8 cellular contexts compared by ENCODE assay signal in genomic region chr2:178514664-178515063, GRCh38. TPM values are rescaled to one million over a fixed set of nuclear protein-coding genes. Genes with fewer than 3 reads are reported as not detected.
A peak's percentile ranks its signal among the peaks of the same experiment; 100 is the strongest.
DNase-seq lines count a peak whose midpoint lies in the region; ATAC-seq and TF ChIP-seq lines count a peak whose summit lies in the region.
"Had no signal": no experiment of that assay in that cellular context is flagged by ENCODE, and none has a peak within 500 bp of the region (broad histone marks: within the 10 kb centered on the region; RNA-seq: fewer than 3 reads in every experiment).

No MANE protein-coding gene starts in this region.

- H3K27me3 ChIP-seq in smooth muscle cell (ENCODE audit: low read depth): no peaks in the 10 kb centered on the region

- no peak overlapping the region for H3K4me2 ChIP-seq in smooth muscle cell

- no peaks in the 10 kb centered on the region for H4K20me1 ChIP-seq in smooth muscle cell (ENCODE audit: low read depth)

- H3K4me1 Mint-ChIP-seq in activated T-helper 1 cell treated with anti-CD3 and anti-CD28 coated beads, Interleukin-12 subunit alpha, Interleukin-12 subunit beta, Interleukin-2, Interleukin-4 antibody, amounts not matched to agents 30 ng/mL and 10 ng/mL and 1 ng/mL, durations not matched to agents 14 hours and 24 hours and 36 hours (ENCODE audit: low read depth): peaks cover 27% of the 10 kb centered on the region

- no peak overlapping the region for H3K9ac ChIP-seq in smooth muscle cell (ENCODE audit: low read depth)

- no peaks in the 10 kb centered on the region for H3K9me3 ChIP-seq in smooth muscle cell (replicated peaks; ENCODE audit: low read depth)

- intact Hi-C loops in activated T-helper 1 cell treated with anti-CD3 and anti-CD28 coated beads, Interleukin-12 subunit alpha, Interleukin-12 subunit beta, Interleukin-2, Interleukin-4 antibody, amounts not matched to agents 30 ng/mL and 10 ng/mL and 1 ng/mL, durations not matched to agents 14 hours and 24 hours and 36 hours (cut with micrococcal nuclease): loop anchor here (1.0 to 10.0 kb wide), 5 partner anchors 9 to 750 kb away; partner anchors contain the start of genes PJVK, PLEKHA3, PRKRA and SESTD1

- no peaks in the 10 kb centered on the region for H3K9me3 Mint-ChIP-seq in activated T-helper 1 cell treated with anti-CD3 and anti-CD28 coated beads, Interleukin-12 subunit alpha, Interleukin-12 subunit beta, Interleukin-2, Interleukin-4 antibody, amounts not matched to agents 30 ng/mL and 10 ng/mL and 1 ng/mL, durations not matched to agents 14 hours and 24 hours and 36 hours

- no peak overlapping the region for H3K4me3 ChIP-seq in smooth muscle cell

- H3K4me1 ChIP-seq in smooth muscle cell (ENCODE audit: low read depth): peaks cover 5% of the 10 kb centered on the region

- H3K36me3 Mint-ChIP-seq in activated T-helper 1 cell treated with anti-CD3 and anti-CD28 coated beads, Interleukin-12 subunit alpha, Interleukin-12 subunit beta, Interleukin-2, Interleukin-4 antibody, amounts not matched to agents 30 ng/mL and 10 ng/mL and 1 ng/mL, durations not matched to agents 14 hours and 24 hours and 36 hours (ENCODE audit: low read depth): peaks cover 32% of the 10 kb centered on the region

- no peaks in the 10 kb centered on the region for H3F3A ChIP-seq in smooth muscle cell (ENCODE audit: low read depth)

- WGBS in smooth muscle cell (ENCODE audit: low lambda C conversion rate): 83% methylated on average over 2 of the region's 2 CpGs

- H3K27ac Mint-ChIP-seq in activated T-helper 1 cell treated with anti-CD3 and anti-CD28 coated beads, Interleukin-12 subunit alpha, Interleukin-12 subunit beta, Interleukin-2, Interleukin-4 antibody, amounts not matched to agents 30 ng/mL and 10 ng/mL and 1 ng/mL, durations not matched to agents 14 hours and 24 hours and 36 hours: peak overlapping the region; percentile 82

- H2AFZ ChIP-seq in smooth muscle cell (ENCODE audit: low read depth): no peak overlapping the region

- H3K27ac ChIP-seq in smooth muscle cell (ENCODE audit: low read depth): no peak overlapping the region

- peak; percentile 17 for DNase-seq in activated T-helper 1 cell treated with anti-CD3 and anti-CD28 coated beads, Interleukin-12 subunit alpha, Interleukin-12 subunit beta, Interleukin-2, Interleukin-4 antibody, amounts not matched to agents 30 ng/mL and 10 ng/mL and 1 ng/mL, durations not matched to agents 14 hours and 24 hours and 36 hours (ENCODE audit: low spot score)
- peak; percentile 41 to 44 for DNase-seq in stimulated activated CD4-positive, alpha-beta T cell treated with anti-CD3 and anti-CD28 coated beads, Interleukin-15, amount 100 ng/mL, for 48 hours (ENCODE audit: low read depth in 2 of 2)
- no peak for DNase-seq in smooth muscle cell (lab: John Stamatoyannopoulos, UW; ENCODE audit: unreplicated experiment)
- DNase-seq in SKM-1 treated with dmso at 0.1 percent for 144 hours (lab: John Stamatoyannopoulos, UW; ENCODE audit: unreplicated experiment): no peak
- DNase-seq: NCI-H1436 treated with DMSO at 0.1 percent for 48 hours had no signal

- H3K36me3 ChIP-seq in smooth muscle cell (ENCODE audit: low read depth): no peaks in the 10 kb centered on the region

- peak overlapping the region; percentile 30 for H3K4me3 Mint-ChIP-seq in activated T-helper 1 cell treated with anti-CD3 and anti-CD28 coated beads, Interleukin-12 subunit alpha, Interleukin-12 subunit beta, Interleukin-2, Interleukin-4 antibody, amounts not matched to agents 30 ng/mL and 10 ng/mL and 1 ng/mL, durations not matched to agents 14 hours and 24 hours and 36 hours

- TF ChIP-seq CTCF in smooth muscle cell (IDR thresholded peaks at IDR 0.05; ENCODE audit: borderline replicate concordance, insufficient read depth, poor library complexity, severe bottlenecking): no peak

- no peaks in the 10 kb centered on the region for H3K79me2 ChIP-seq in smooth muscle cell (ENCODE audit: low read depth)

- H3K27me3 Mint-ChIP-seq in activated T-helper 1 cell treated with anti-CD3 and anti-CD28 coated beads, Interleukin-12 subunit alpha, Interleukin-12 subunit beta, Interleukin-2, Interleukin-4 antibody, amounts not matched to agents 30 ng/mL and 10 ng/mL and 1 ng/mL, durations not matched to agents 14 hours and 24 hours and 36 hours (ENCODE audit: insufficient read depth): no peaks in the 10 kb centered on the region

- ATAC-seq in GM18909 (IDR thresholded peaks at IDR 0.05; ENCODE audit: poor library complexity, unreplicated experiment) (peak; percentile 62), HG03460 (IDR thresholded peaks at IDR 0.05; ENCODE audit: unreplicated experiment) (peak; percentile 58), HG03139 (IDR thresholded peaks at IDR 0.05; ENCODE audit: unreplicated experiment) (no peak)

RNA-seq across cellular contexts. Expression of gene PLEKHA3, which starts 34.4 kb away (rescaled TPM):
- total RNA-seq in activated T-helper 1 cell treated with anti-CD3 and anti-CD28 coated beads, Interleukin-12 subunit alpha, Interleukin-12 subunit beta, Interleukin-2, Interleukin-4 antibody, amounts not matched to agents 30 ng/mL and 10 ng/mL and 1 ng/mL, durations not matched to agents 14 hours and 24 hours and 36 hours: 31.6 and 35.8 TPM in 2 replicates
- 9.9 and 26.4 TPM in 2 replicates for total RNA-seq in smooth muscle cell
- 37.9 and 38.2 TPM in 2 replicates for polyA plus RNA-seq in smooth muscle cell

RNA-seq across cellular contexts. Expression of gene FKBP7, which starts 36.3 kb away (rescaled TPM):
- 2.9 and 4.5 TPM in 2 replicates for total RNA-seq in activated T-helper 1 cell treated with anti-CD3 and anti-CD28 coated beads, Interleukin-12 subunit alpha, Interleukin-12 subunit beta, Interleukin-2, Interleukin-4 antibody, amounts not matched to agents 30 ng/mL and 10 ng/mL and 1 ng/mL, durations not matched to agents 14 hours and 24 hours and 36 hours
- total RNA-seq in smooth muscle cell: 125 and 146 TPM in 2 replicates
- 165 and 213 TPM in 2 replicates for polyA plus RNA-seq in smooth muscle cell

Comparison
In these comparisons a context has a peak if more than half of its experiments do, and no peak if none do; other contexts are left out.
1. DNase-seq: peak in activated T-helper 1 cell treated with anti-CD3 and anti-CD28 coated beads, Interleukin-12 subunit alpha, Interleukin-12 subunit beta, Interleukin-2, Interleukin-4 antibody, amounts not matched to agents 30 ng/mL and 10 ng/mL and 1 ng/mL, durations not matched to agents 14 hours and 24 hours and 36 hours (single experiment) and stimulated activated CD4-positive, alpha-beta T cell treated with anti-CD3 and anti-CD28 coated beads, Interleukin-15, amount 100 ng/mL, for 48 hours (2 of 2); none in smooth muscle cell (single experiment) and SKM-1 treated with dmso at 0.1 percent for 144 hours (single experiment).
2. RNA of gene FKBP7, which starts 36.3 kb away (total RNA-seq): 125 to 146 TPM in smooth muscle cell; 2.9 to 4.5 TPM in activated T-helper 1 cell treated with anti-CD3 and anti-CD28 coated beads, Interleukin-12 subunit alpha, Interleukin-12 subunit beta, Interleukin-2, Interleukin-4 antibody, amounts not matched to agents 30 ng/mL and 10 ng/mL and 1 ng/mL, durations not matched to agents 14 hours and 24 hours and 36 hours; every median in the first group is over 10 times any median in the second.